In genomic region chr16:70476272-70477020, GRCh38 we compare ENCODE assay signal across 1 cellular context.
TF ChIP-seq lines count a peak whose summit lies in the region.

No MANE protein-coding gene starts in this region.

TF ChIP-seq in GM12878, 131 proteins besides CTCF, POLR2A, EP300 and RAD21 (continues in another document):
- TF ChIP-seq ZBTB11 (CRISPR knock-in tag; IDR thresholded peaks at IDR 0.05) (no peak), RCOR1 (conservative IDR thresholded peaks at IDR 0.05; ENCODE audit: low read depth, low read length) (no peak), RAD51 (IDR thresholded peaks at IDR 0.05) (peak; percentile 41; the same call in 1 of the 2 replicates), SIX5 (IDR thresholded peaks at IDR 0.05; ENCODE audit: low read depth, low read length, severe bottlenecking) (no peak), CHD4 (IDR thresholded peaks at IDR 0.05) (no peak), RFX5 (IDR thresholded peaks at IDR 0.05; ENCODE audit: low read depth, low read length) (no peak), NFXL1 (IDR thresholded peaks at IDR 0.05; ENCODE audit: borderline replicate concordance) (no peak), SIN3A (IDR thresholded peaks at IDR 0.05; ENCODE audit: low read depth, low read length) (0 out of 2 replicates have a peak, but pooled peaks have one; percentile 45), CEBPB (IDR thresholded peaks at IDR 0.05; ENCODE audit: borderline replicate concordance in 1 of 2, low read depth in 2 of 2, low read length in 2 of 2) (no peak; a peak in 1 of 4 replicates), RUNX3 (IDR thresholded peaks at IDR 0.05; ENCODE audit: low read length) (peak; percentile 86), BMI1 (IDR thresholded peaks at IDR 0.05; ENCODE audit: borderline replicate concordance) (0 out of 2 replicates have a peak, but pooled peaks have one; percentile 47), CBX5 (IDR thresholded peaks at IDR 0.05; ENCODE audit: low read depth) (no peak; the same call in 1 of the 2 replicates), NR2C1 (IDR thresholded peaks at IDR 0.05) (no peak), IKZF1 (conservative IDR thresholded peaks at IDR 0.05) (peak; percentile 94), SMAD1 (IDR thresholded peaks at IDR 0.05; ENCODE audit: low read depth, partially characterized antibody) (no peak), BCLAF1 (IDR thresholded peaks at IDR 0.05) (no peak), STAT3 (IDR thresholded peaks at IDR 0.05; ENCODE audit: low read depth, low read length) (no peak), SMARCA5 (IDR thresholded peaks at IDR 0.05) (peak; percentile 78), YY1 (IDR thresholded peaks at IDR 0.05; ENCODE audit: low read depth, low read length) (peak; percentile 55; the same call in 1 of the 2 replicates), MEF2A (IDR thresholded peaks at IDR 0.05; ENCODE audit: insufficient read depth, low read depth, low read length) (peak; percentile 80), MTA3 (IDR thresholded peaks at IDR 0.05; ENCODE audit: borderline replicate concordance, low read length) (peak; percentile 27; the same call in 1 of the 2 replicates), ETV6 (conservative IDR thresholded peaks at IDR 0.05 in 1 of 2, IDR thresholded peaks at IDR 0.05 in 1 of 2; ENCODE audit: borderline replicate concordance in 1 of 2, low read depth in 1 of 2) (peak in 1 of 2 experiments; percentile 75; a peak in 1 of 4 replicates), MTA2 (IDR thresholded peaks at IDR 0.05; ENCODE audit: low read depth) (peak; percentile 97), MEF2B (IDR thresholded peaks at IDR 0.05; ENCODE audit: partially characterized antibody, poor library complexity, severe bottlenecking) (peak; percentile 77), BCL3 (IDR thresholded peaks at IDR 0.05; ENCODE audit: borderline replicate concordance, insufficient read depth, low read depth, low read length, poor library complexity, severe bottlenecking) (peak; percentile 31), PML (IDR thresholded peaks at IDR 0.05; ENCODE audit: low read length) (peak; percentile 72; the same call in 1 of the 2 replicates), ZNF217 (IDR thresholded peaks at IDR 0.05) (0 out of 2 replicates have a peak, but pooled peaks have one; percentile 57), PAX8 (IDR thresholded peaks at IDR 0.05) (no peak), KAT2A (conservative IDR thresholded peaks at IDR 0.05; ENCODE audit: control insufficient read depth, low read depth, low read length) (no peak), YBX1 (IDR thresholded peaks at IDR 0.05) (no peak), TAF1 (IDR thresholded peaks at IDR 0.05; ENCODE audit: borderline replicate concordance, low read depth, low read length) (peak; percentile 35; the same call in 1 of the 2 replicates), LARP7 (IDR thresholded peaks at IDR 0.05) (no peak), PRDM15 (CRISPR knock-in tag; IDR thresholded peaks at IDR 0.05) (no peak), ZSCAN29 (IDR thresholded peaks at IDR 0.05) (peak; percentile 54; the same call in 1 of the 2 replicates), RELA (IDR thresholded peaks at IDR 0.05; ENCODE audit: borderline replicate concordance, partially characterized antibody) (no peak), SMC3 (IDR thresholded peaks at IDR 0.05; ENCODE audit: borderline replicate concordance, low read length) (peak; percentile 27; the same call in 1 of the 2 replicates), ELK1 (IDR thresholded peaks at IDR 0.05; ENCODE audit: low read depth, low read length) (no peak), SKIL (IDR thresholded peaks at IDR 0.05; ENCODE audit: low read depth, poor library complexity, severe bottlenecking) (peak; percentile 90)
- TF ChIP-seq, protein P1, sequence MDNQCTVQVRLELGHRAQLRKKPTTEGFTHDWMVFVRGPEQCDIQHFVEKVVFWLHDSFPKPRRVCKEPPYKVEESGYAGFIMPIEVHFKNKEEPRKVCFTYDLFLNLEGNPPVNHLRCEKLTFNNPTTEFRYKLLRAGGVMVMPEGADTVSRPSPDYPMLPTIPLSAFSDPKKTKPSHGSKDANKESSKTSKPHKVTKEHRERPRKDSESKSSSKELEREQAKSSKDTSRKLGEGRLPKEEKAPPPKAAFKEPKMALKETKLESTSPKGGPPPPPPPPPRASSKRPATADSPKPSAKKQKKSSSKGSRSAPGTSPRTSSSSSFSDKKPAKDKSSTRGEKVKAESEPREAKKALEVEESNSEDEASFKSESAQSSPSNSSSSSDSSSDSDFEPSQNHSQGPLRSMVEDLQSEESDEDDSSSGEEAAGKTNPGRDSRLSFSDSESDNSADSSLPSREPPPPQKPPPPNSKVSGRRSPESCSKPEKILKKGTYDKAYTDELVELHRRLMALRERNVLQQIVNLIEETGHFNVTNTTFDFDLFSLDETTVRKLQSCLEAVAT (IDR thresholded peaks at IDR 0.05), result peak; percentile 68; the same call in 1 of the 2 replicates
- TF ChIP-seq, protein P2, sequence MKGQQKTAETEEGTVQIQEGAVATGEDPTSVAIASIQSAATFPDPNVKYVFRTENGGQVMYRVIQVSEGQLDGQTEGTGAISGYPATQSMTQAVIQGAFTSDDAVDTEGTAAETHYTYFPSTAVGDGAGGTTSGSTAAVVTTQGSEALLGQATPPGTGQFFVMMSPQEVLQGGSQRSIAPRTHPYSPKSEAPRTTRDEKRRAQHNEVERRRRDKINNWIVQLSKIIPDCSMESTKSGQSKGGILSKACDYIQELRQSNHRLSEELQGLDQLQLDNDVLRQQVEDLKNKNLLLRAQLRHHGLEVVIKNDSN (IDR thresholded peaks at IDR 0.05; ENCODE audit: borderline replicate concordance, extremely low read length, insufficient read depth, low read depth, low read length), result no peak
- TF ChIP-seq, protein P3, sequence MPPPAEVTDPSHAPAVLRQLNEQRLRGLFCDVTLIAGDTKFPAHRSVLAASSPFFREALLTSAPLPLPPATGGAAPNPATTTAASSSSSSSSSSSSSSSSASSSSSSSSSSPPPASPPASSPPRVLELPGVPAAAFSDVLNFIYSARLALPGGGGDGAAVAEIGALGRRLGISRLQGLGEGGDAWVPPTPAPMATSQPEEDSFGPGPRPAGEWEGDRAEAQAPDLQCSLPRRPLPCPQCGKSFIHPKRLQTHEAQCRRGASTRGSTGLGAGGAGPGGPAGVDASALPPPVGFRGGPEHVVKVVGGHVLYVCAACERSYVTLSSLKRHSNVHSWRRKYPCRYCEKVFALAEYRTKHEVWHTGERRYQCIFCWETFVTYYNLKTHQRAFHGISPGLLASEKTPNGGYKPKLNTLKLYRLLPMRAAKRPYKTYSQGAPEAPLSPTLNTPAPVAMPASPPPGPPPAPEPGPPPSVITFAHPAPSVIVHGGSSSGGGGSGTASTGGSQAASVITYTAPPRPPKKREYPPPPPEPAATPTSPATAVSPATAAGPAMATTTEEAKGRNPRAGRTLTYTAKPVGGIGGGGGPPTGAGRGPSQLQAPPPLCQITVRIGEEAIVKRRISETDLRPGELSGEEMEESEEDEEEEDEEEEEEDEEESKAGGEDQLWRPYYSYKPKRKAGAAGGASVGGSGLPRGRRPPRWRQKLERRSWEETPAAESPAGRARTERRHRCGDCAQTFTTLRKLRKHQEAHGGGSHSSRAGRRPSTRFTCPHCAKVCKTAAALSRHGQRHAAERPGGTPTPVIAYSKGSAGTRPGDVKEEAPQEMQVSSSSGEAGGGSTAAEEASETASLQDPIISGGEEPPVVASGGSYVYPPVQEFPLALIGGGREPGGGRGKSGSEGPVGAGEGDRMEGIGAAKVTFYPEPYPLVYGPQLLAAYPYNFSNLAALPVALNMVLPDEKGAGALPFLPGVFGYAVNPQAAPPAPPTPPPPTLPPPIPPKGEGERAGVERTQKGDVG (CRISPR knock-in tag; IDR thresholded peaks at IDR 0.05), result no peak
